In genomic region chr18:76495435-76496199, GRCh38 we compare ENCODE assay signal across 8 cellular contexts. TPM values are rescaled to one million over a fixed set of nuclear protein-coding genes. Genes with fewer than 3 reads are reported as not detected.
DNase-seq lines count a peak whose midpoint lies in the region; ATAC-seq and TF ChIP-seq lines count a peak whose summit lies in the region.

No MANE protein-coding gene starts in this region.

- TF ChIP-seq CTCF in osteocyte (IDR thresholded peaks at IDR 0.05), result no peak

- peaks cover 46% of the 10 kb centered on the region for H3K27me3 Mint-ChIP-seq in activated T-cell treated with anti-CD3 and anti-CD28 coated beads, Interleukin-2, amount 50 U/mL, for 4 hours (ENCODE audit: low read depth)
- H3K27me3 Mint-ChIP-seq in osteocyte (ENCODE audit: unreplicated experiment), result no peaks in the 10 kb centered on the region

- H3K4me1 Mint-ChIP-seq in activated T-cell treated with anti-CD3 and anti-CD28 coated beads, Interleukin-2, amount 50 U/mL, for 4 hours (ENCODE audit: low read depth), result peaks cover 28% of the 10 kb centered on the region
- H3K4me1 Mint-ChIP-seq in osteocyte (ENCODE audit: unreplicated experiment), result peaks cover 14% of the 10 kb centered on the region

- peak; percentile 5 for DNase-seq in stimulated activated CD4-positive, alpha-beta T cell treated with anti-CD3 and anti-CD28 coated beads, Interleukin-12 subunit alpha, Interleukin-12 subunit beta, amount 100 ng/mL, for 4 hours
- no peak for DNase-seq in stimulated activated CD4-positive, alpha-beta T cell treated with anti-CD3 and anti-CD28 coated beads, Interleukin-2, amount 100 ng/mL, for 48 hours
- DNase-seq in NAMALWA (ENCODE audit: low spot score), result peak; percentile 65
- no peak for DNase-seq in activated T-cell treated with anti-CD3 and anti-CD28 coated beads, Interleukin-2, amount 50 U/mL, for 4 hours
- DNase-seq in glomerular visceral epithelial cell (ENCODE audit: extremely low spot score), result peak; percentile 27
- no peak for DNase-seq in osteocyte (ENCODE audit: extremely low spot score, unreplicated experiment)
- DNase-seq in HuH-7.5 (ENCODE audit: low spot score), result no peak

- peak overlapping the region; percentile 85 for H3K4me3 Mint-ChIP-seq in activated T-cell treated with anti-CD3 and anti-CD28 coated beads, Interleukin-2, amount 50 U/mL, for 4 hours
- H3K4me3 Mint-ChIP-seq in osteocyte (ENCODE audit: unreplicated experiment), result peak overlapping the region; percentile 81

- H3K36me3 Mint-ChIP-seq in activated T-cell treated with anti-CD3 and anti-CD28 coated beads, Interleukin-2, amount 50 U/mL, for 4 hours (ENCODE audit: insufficient read depth), result no peaks in the 10 kb centered on the region
- H3K36me3 Mint-ChIP-seq in osteocyte (ENCODE audit: unreplicated experiment), result no peaks in the 10 kb centered on the region

- peak; percentile 27 for ATAC-seq in activated T-cell treated with anti-CD3 and anti-CD28 coated beads, Interleukin-2, amount 50 U/mL, for 4 hours
- no peak for ATAC-seq in GM18907 (IDR thresholded peaks at IDR 0.05; ENCODE audit: unreplicated experiment)

- H3K9me3 Mint-ChIP-seq in activated T-cell treated with anti-CD3 and anti-CD28 coated beads, Interleukin-2, amount 50 U/mL, for 4 hours, result no peaks in the 10 kb centered on the region
- H3K9me3 Mint-ChIP-seq in osteocyte (ENCODE audit: unreplicated experiment), result no peaks in the 10 kb centered on the region

- H3K27ac Mint-ChIP-seq in osteocyte (ENCODE audit: unreplicated experiment), result peak overlapping the region; percentile 69

RNA-seq across cellular contexts. Expression of gene ZNF516, which starts 0.6 kb away (rescaled TPM):
- total RNA-seq in activated T-cell treated with anti-CD3 and anti-CD28 coated beads, Interleukin-2, amount 50 U/mL, for 4 hours, result 1 to 10 TPM; 3.0 to 4.3 (median 4.0) TPM
- total RNA-seq in osteocyte, result 36.3 and 39.3 TPM in 2 replicates

Comparison
In these comparisons a context has a peak if more than half of its experiments do, and no peak if none do; other contexts are left out.
1. DNase-seq: peak in stimulated activated CD4-positive, alpha-beta T cell treated with anti-CD3 and anti-CD28 coated beads, Interleukin-12 subunit alpha, Interleukin-12 subunit beta, amount 100 ng/mL, for 4 hours (single experiment), NAMALWA (single experiment) and glomerular visceral epithelial cell (single experiment); none in stimulated activated CD4-positive, alpha-beta T cell treated with anti-CD3 and anti-CD28 coated beads, Interleukin-2, amount 100 ng/mL, for 48 hours (0 of 2), activated T-cell treated with anti-CD3 and anti-CD28 coated beads, Interleukin-2, amount 50 U/mL, for 4 hours (single experiment), osteocyte (single experiment) and HuH-7.5 (single experiment).